ENCODE assay signal across 8 cellular contexts in genomic region chr9:70602364-70603019, GRCh38.
DNase-seq lines count a peak whose midpoint lies in the region; ATAC-seq, FAIRE-seq and TF ChIP-seq lines count a peak whose summit lies in the region.

No MANE protein-coding gene starts in this region.

- H3K4me1 ChIP-seq in SJCRH30 (peaks cover 16% of the 10 kb centered on the region), adrenal gland (replicated peaks in 1 of 2) (peaks cover 8 to 25% of the 10 kb centered on the region in 2 donors), heart left ventricle (peaks cover 0 to 32% (median 25%) of the 10 kb centered on the region in 12 donors)

- H3K36me3 ChIP-seq in SJCRH30: no peaks in the 10 kb centered on the region
- no peaks in the 10 kb centered on the region for H3K36me3 ChIP-seq in adrenal gland (replicated peaks in 1 of 2)
- no peaks in the 10 kb centered on the region for H3K36me3 ChIP-seq in heart left ventricle

- peak overlapping the region; percentile 50 for H3K4me3 ChIP-seq in SJCRH30
- no peak overlapping the region for H3K4me3 ChIP-seq in adrenal gland
- H3K4me3 ChIP-seq in heart left ventricle: peak overlapping the region in 8 of 12 donors; percentile 17 to 37 (median 20)

- peak; percentile 77 for ATAC-seq in GM21786 (IDR thresholded peaks at IDR 0.05; ENCODE audit: unreplicated experiment)
- peak; percentile 51 to 63 (median 59) for ATAC-seq in heart left ventricle

- DNase-seq in LoVo (ENCODE audit: low spot score) (peak; percentile 73), SJCRH30 (peak; percentile 73 to 93), adrenal gland (peak; percentile 43 to 89 (median 66)), heart left ventricle (peak in 4 of 5 donors; percentile 50 to 62 (median 53)), pons (ENCODE audit: low spot score) (peak; percentile 91), posterior vena cava (ENCODE audit: low spot score) (no peak)

- H3K9me3 ChIP-seq in SJCRH30 (replicated peaks) (no peaks in the 10 kb centered on the region), adrenal gland (replicated peaks in 1 of 3) (no peaks in the 10 kb centered on the region), heart left ventricle (no peaks in the 10 kb centered on the region)

- peak; percentile 91 for FAIRE-seq in G401.6 (lab: Jason Lieb, UNC)

- 35 to 49% (median 41%) methylated on average over 5 of the region's 5 CpGs for WGBS in adrenal gland, 4 donors
- WGBS in heart left ventricle, 4 donors: 38 to 42% (median 39%) methylated on average over 5 of the region's 5 CpGs

- intact Hi-C loops in adrenal gland (cut with DNase I) (loop anchor here (5.0 to 10.0 kb wide), 7 partner anchors 115 to 265 kb away; partner anchors contain the start of gene KLF9 (in 2 of the 2)), heart left ventricle (cut with DNase I) (loop anchor here (1.0 to 10.0 kb wide), 15 partner anchors 115 to 630 kb away; partner anchors contain the start of gene SMC5 (in 2 of the 10)), posterior vena cava (cut with DNase I) (loop anchor here (5.0 to 10.0 kb wide), 2 partner anchors 188 to 265 kb away; partner anchors contain the start of gene KLF9 (in 1 of the 2))

- no peak for TF ChIP-seq POLR2A in adrenal gland (IDR thresholded peaks at IDR 0.05)
- TF ChIP-seq POLR2A in heart left ventricle (IDR thresholded peaks at IDR 0.05): no peak

- H3K27ac ChIP-seq in SJCRH30 (peak overlapping the region; percentile 96), adrenal gland (peak overlapping the region in 4 of 5 donors; percentile 66 to 92 (median 78)), heart left ventricle (peak overlapping the region; percentile 85 to 94 (median 90))

- H3K27me3 ChIP-seq in SJCRH30: no peaks in the 10 kb centered on the region
- H3K27me3 ChIP-seq in adrenal gland: no peaks in the 10 kb centered on the region
- H3K27me3 ChIP-seq in heart left ventricle: no peaks in the 10 kb centered on the region

- TF ChIP-seq CTCF in adrenal gland (IDR thresholded peaks at IDR 0.05) (peak; percentile 51 to 96 (median 88)), heart left ventricle (IDR thresholded peaks at IDR 0.05) (peak; percentile 52 to 89 (median 80))

Comparison
In these comparisons a context has a peak if more than half of its experiments do, and no peak if none do; other contexts are left out.
1. H3K4me3 ChIP-seq: peak in SJCRH30 (single experiment) and heart left ventricle (8 of 12); none in adrenal gland (0 of 4).
2. Peak in every context shown above with its lines, with median percentiles within 50 percentile points of each other: H3K27ac ChIP-seq.